In genomic region chr3:42711491-42712343, GRCh38 we compare ENCODE assay signal across 15 cellular contexts. TPM values are rescaled to one million over a fixed set of nuclear protein-coding genes. Genes with fewer than 3 reads are reported as not detected.
DNase-seq lines count a peak whose midpoint lies in the region; ATAC-seq, FAIRE-seq and TF ChIP-seq lines count a peak whose summit lies in the region.
"Had no signal": no experiment of that assay in that cellular context is flagged by ENCODE, and none has a peak within 500 bp of the region (broad histone marks: within the 10 kb centered on the region; RNA-seq: fewer than 3 reads in every experiment).

No MANE protein-coding gene starts in this region.

- H3K27me3 Mint-ChIP-seq in activated B cell treated with CpG ODN at 0.5 μM for 24 hours = peaks cover 2% of the 10 kb centered on the region
- H3K27me3 Mint-ChIP-seq: dendritic cell treated with granulocyte-macrophage colony-stimulating factor and Interleukin-4, amounts not matched to agents 40 ng/mL and 50 ng/mL, for 4 days had no signal

- H3K9ac ChIP-seq in HepG2 (ENCODE audit: insufficient read depth, low read depth, low read length) = no peak overlapping the region

- no peak for TF ChIP-seq RAD21 in HepG2 (CRISPR knock-in tag; IDR thresholded peaks at IDR 0.05)

- H3K36me3 ChIP-seq in right atrium auricular region (no peaks in the 10 kb centered on the region), HepG2 (replicated peaks in 1 of 2; ENCODE audit: control insufficient read depth in 1 of 2, insufficient read depth in 2 of 2, low read length in 2 of 2) (no peaks in the 10 kb centered on the region), thyroid gland (no peaks in the 10 kb centered on the region), stomach (no peaks in the 10 kb centered on the region)
- H3K36me3 ChIP-seq: vagina had no signal

- no peak for ATAC-seq in activated B cell treated with CpG ODN at 0.5 μM for 24 hours (ENCODE audit: low read depth)
- ATAC-seq in HepG2 = peak; percentile 57
- no peak for ATAC-seq in GM21526 (IDR thresholded peaks at IDR 0.05; ENCODE audit: low FRiP score, unreplicated experiment)
- no peak for ATAC-seq in GM19351 (IDR thresholded peaks at IDR 0.05; ENCODE audit: unreplicated experiment)

- no peaks in the 10 kb centered on the region for H4K20me1 ChIP-seq in HepG2 (ENCODE audit: insufficient read depth, low read length)

- TF ChIP-seq POLR2A in HepG2 (IDR thresholded peaks at IDR 0.05; ENCODE audit: insufficient read depth in 1 of 2, low read depth in 2 of 2, low read length in 2 of 2) (no peak), thyroid gland (IDR thresholded peaks at IDR 0.05) (no peak), stomach (IDR thresholded peaks at IDR 0.05) (no peak)

- H3K4me1 ChIP-seq in right atrium auricular region (no peaks in the 10 kb centered on the region), HepG2 (ENCODE audit: insufficient read depth, low read length) (peaks cover 13% of the 10 kb centered on the region), thyroid gland (peaks cover 11 to 17% of the 10 kb centered on the region in 2 donors), stomach (no peaks in the 10 kb centered on the region)
- H3K4me1 ChIP-seq: vagina had no signal

- CTCF ChIA-PET in activated B cell treated with CpG ODN at 0.5 μM for 24 hours (lab: Charles Lee) (no interaction called here), HepG2 (lab: Yijun Ruan, JAX; ENCODE audit: low intra/inter-chr PET ratio, low total read pairs) (no interaction called here)

- in situ Hi-C loops in HepG2 (cut with HindIII; ENCODE audit: extremely low pct_ligation_motif_present, low pct_unique_long_range_greater_than_20kb) = no loop called here

- POLR2A ChIA-PET in activated B cell treated with CpG ODN at 0.5 μM for 24 hours (lab: Charles Lee) = no interaction called here
- POLR2A ChIA-PET in HepG2 (lab: Yijun Ruan, JAX) = no interaction called here

- no peak overlapping the region for H3K4me3 ChIP-seq in right atrium auricular region
- no peak overlapping the region for H3K4me3 ChIP-seq in HepG2 (replicated peaks in 1 of 3; ENCODE audit: insufficient read depth in 1 of 3, low read depth in 2 of 3, low read length in 3 of 3)
- H3K4me3 ChIP-seq in thyroid gland (replicated peaks in 1 of 3) = no peak overlapping the region
- no peak overlapping the region for H3K4me3 ChIP-seq in stomach
- H3K4me3 ChIP-seq: vagina had no signal

- no peak overlapping the region for H2AFZ ChIP-seq in HepG2 (ENCODE audit: low read length)

- H3K79me2 ChIP-seq in HepG2 (ENCODE audit: insufficient read depth, low read length) = no peaks in the 10 kb centered on the region

- DNase-seq in cardiac septum (ENCODE audit: low spot score) (peak; percentile 58), right atrium auricular region (ENCODE audit: low spot score) (no peak), activated B cell treated with CpG ODN at 0.5 μM for 24 hours (peak; percentile 10), HepG2 (ENCODE audit: low spot score) (no peak), thyroid gland (no peak), stomach (no peak)
- DNase-seq: amygdala; DMS79 treated with DMSO at 0.1 percent for 48 hours; NCI-H2029 treated with DMSO at 0.1 percent for 48 hours; stimulated activated CD4-positive, alpha-beta T cell treated with anti-CD3 and anti-CD28 coated beads, Interleukin-2, amount 100 ng/mL, for 24 hours had no signal

- H3K9me3 Mint-ChIP-seq in activated B cell treated with CpG ODN at 0.5 μM for 24 hours = no peaks in the 10 kb centered on the region
- H3K9me3 Mint-ChIP-seq: dendritic cell treated with granulocyte-macrophage colony-stimulating factor and Interleukin-4, amounts not matched to agents 40 ng/mL and 50 ng/mL, for 4 days had no signal

- peak overlapping the region in 1 of 2 donors; percentile 5 for H3K27ac ChIP-seq in right atrium auricular region
- H3K27ac ChIP-seq in HepG2 (ENCODE audit: extremely low read length, insufficient read depth, low read length) = no peak overlapping the region
- H3K27ac ChIP-seq in thyroid gland = peak overlapping the region; percentile 68 to 78 (median 70)
- H3K27ac ChIP-seq in stomach = no peak overlapping the region
- H3K27ac ChIP-seq: vagina had no signal

- H3K36me3 Mint-ChIP-seq in activated B cell treated with CpG ODN at 0.5 μM for 24 hours (ENCODE audit: low read depth) = no peaks in the 10 kb centered on the region

- WGBS in HepG2 (ENCODE audit: low lambda C conversion rate) = 2% methylated on average over 4 of the region's 6 CpGs
- WGBS in thyroid gland, 2 donors = 38 to 70% methylated on average over 4 to 5 of the region's 6 CpGs
- 51 to 65% (median 61%) methylated on average over 6 of the region's 6 CpGs for WGBS in stomach, 5 donors

- no peaks in the 10 kb centered on the region for H3K9me3 ChIP-seq in right atrium auricular region
- H3K9me3 ChIP-seq in HepG2 (ENCODE audit: low read length) = no peaks in the 10 kb centered on the region
- no peaks in the 10 kb centered on the region for H3K9me3 ChIP-seq in thyroid gland
- no peaks in the 10 kb centered on the region for H3K9me3 ChIP-seq in stomach
- H3K9me3 ChIP-seq: vagina had no signal

- no peak for FAIRE-seq in HepG2 (lab: Jason Lieb, UNC)
- FAIRE-seq: GM12892 had no signal

- H3K27ac Mint-ChIP-seq in activated B cell treated with CpG ODN at 0.5 μM for 24 hours = no peak overlapping the region
- H3K27ac Mint-ChIP-seq: dendritic cell treated with granulocyte-macrophage colony-stimulating factor and Interleukin-4, amounts not matched to agents 40 ng/mL and 50 ng/mL, for 4 days had no signal

- TF ChIP-seq EP300 in HepG2 (IDR thresholded peaks at IDR 0.05; ENCODE audit: low read depth in 2 of 2, low read length in 2 of 2) = no peak
- no peak for TF ChIP-seq EP300 in HepG2 (CRISPR knock-in tag; IDR thresholded peaks at IDR 0.05; ENCODE audit: borderline replicate concordance)
- no peak for TF ChIP-seq EP300 in stomach (IDR thresholded peaks at IDR 0.05)

- H3K4me1 Mint-ChIP-seq in activated B cell treated with CpG ODN at 0.5 μM for 24 hours = peaks cover 18% of the 10 kb centered on the region

- TF ChIP-seq CTCF in right atrium auricular region (IDR thresholded peaks at IDR 0.05) = peak in 1 of 2 donors; percentile 18
- TF ChIP-seq CTCF in activated B cell treated with CpG ODN at 0.5 μM for 24 hours (IDR thresholded peaks at IDR 0.05) = no peak
- TF ChIP-seq CTCF in HepG2 (CRISPR knock-in tag; IDR thresholded peaks at IDR 0.05) = no peak
- TF ChIP-seq CTCF in thyroid gland (IDR thresholded peaks at IDR 0.05) = peak in 1 of 6 experiments; percentile 16
- TF ChIP-seq CTCF in stomach (IDR thresholded peaks at IDR 0.05) = no peak

- H3K27me3 ChIP-seq in right atrium auricular region = no peaks in the 10 kb centered on the region
- peaks cover 2 to 13% of the 10 kb centered on the region in 2 experiments; a peak in 4 of 5 replicates for H3K27me3 ChIP-seq in HepG2 (ENCODE audit: control insufficient read depth in 1 of 2, insufficient read depth in 2 of 2, low read length in 2 of 2)
- H3K27me3 ChIP-seq in thyroid gland = no peaks in the 10 kb centered on the region
- no peaks in the 10 kb centered on the region for H3K27me3 ChIP-seq in stomach
- H3K27me3 ChIP-seq: vagina had no signal

- H3K4me2 ChIP-seq in HepG2 (ENCODE audit: low read depth, low read length) = no peak overlapping the region

- BruUV-seq in HepG2 (replicated peaks; lab: Mats Ljungman, UMichigan) = no TSS peak

- H3K4me3 Mint-ChIP-seq in activated B cell treated with CpG ODN at 0.5 μM for 24 hours = no peak overlapping the region
- H3K4me3 Mint-ChIP-seq: dendritic cell treated with granulocyte-macrophage colony-stimulating factor and Interleukin-4, amounts not matched to agents 40 ng/mL and 50 ng/mL, for 4 days had no signal

- intact Hi-C loops in cardiac septum (cut with DNase I) = no loop called here
- intact Hi-C loops in activated B cell treated with CpG ODN at 0.5 μM for 24 hours (cut with micrococcal nuclease) = no loop called here
- intact Hi-C loops in HepG2 (cut with micrococcal nuclease; ENCODE audit: unreplicated experiment) = no loop called here
- intact Hi-C loops in thyroid gland (cut with DNase I) = no loop called here
- intact Hi-C loops in stomach (cut with DNase I; ENCODE audit: low total_unique reads) = no loop called here

RNA-seq across cellular contexts. Expression of gene HHATL, which starts 9.1 kb away (rescaled TPM):
- total RNA-seq in cardiac septum = 505 TPM
- 100 to 1,000 TPM; 444 to 908 TPM for total RNA-seq in right atrium auricular region
- not detected in 2 replicates for total RNA-seq in activated B cell treated with CpG ODN at 0.5 μM for 24 hours
- not detected in 2 replicates for total RNA-seq in HepG2 (2016; rRNA removed; fragmentation: Illumina TruSeq; extraction: Trizol)
- not detected in 2 replicates for total RNA-seq in HepG2 (2016; cell fraction: cytosol; rRNA removed; fragmentation: Illumina TruSeq; extraction: Trizol; ENCODE audit: low read depth)
- not detected in 2 replicates for total RNA-seq in HepG2 (2016; cell fraction: insoluble cytoplasmic fraction; rRNA removed; fragmentation: Illumina TruSeq; extraction: Trizol)
- not detected in 2 replicates for total RNA-seq in HepG2 (2016; cell fraction: membrane; rRNA removed; fragmentation: Illumina TruSeq; extraction: Trizol)
- 0.62 TPM in 1 of 2 replicates, not detected in the other for total RNA-seq in HepG2 (2016; cell fraction: nucleus; rRNA removed; fragmentation: Illumina TruSeq; extraction: Trizol)
- 0.04 and 0.26 TPM in 2 replicates for polyA plus RNA-seq in HepG2 (2011; rRNA removed)
- 0.08 TPM in 2 replicates for polyA plus RNA-seq in HepG2 (2011; cell fraction: cytosol; rRNA removed)
- polyA plus RNA-seq in HepG2 (2011; cell fraction: nucleus; rRNA removed) = 0.74 and 1.2 TPM in 2 replicates
- not detected in 2 replicates for polyA plus RNA-seq in HepG2 (2012)
- polyA plus RNA-seq in HepG2 (2016; cell fraction: cytosol; fragmentation: Illumina TruSeq; extraction: Trizol; ENCODE audit: low read depth) = not detected in 2 replicates
- polyA plus RNA-seq in HepG2 (2016; cell fraction: insoluble cytoplasmic fraction; fragmentation: Illumina TruSeq; extraction: Trizol; ENCODE audit: low read depth) = not detected in 2 replicates
- polyA plus RNA-seq in HepG2 (2016; cell fraction: membrane; fragmentation: Illumina TruSeq; extraction: Trizol; ENCODE audit: low read depth) = not detected in 2 replicates
- polyA plus RNA-seq in HepG2 (2016; cell fraction: nucleus; fragmentation: Illumina TruSeq; extraction: Trizol; ENCODE audit: insufficient read depth, low read depth) = not detected in 2 replicates
- polyA minus RNA-seq in HepG2 (2011; rRNA and poly(A)+ RNA removed; ENCODE audit: low replicate concordance) = not detected in 2 replicates
- polyA minus RNA-seq in HepG2 (2011; cell fraction: cytosol; rRNA and poly(A)+ RNA removed) = not detected in 2 replicates
- polyA minus RNA-seq in HepG2 (2011; cell fraction: nucleus; rRNA and poly(A)+ RNA removed) = 0.62 TPM in 1 of 2 replicates, not detected in the other
- total RNA-seq in thyroid gland = 10 to 100 TPM; 15.7 to 64.1 (median 32.4) TPM
- total RNA-seq in stomach = not detected
- polyA plus RNA-seq in stomach = 1 to 10 TPM in 1 of 3 donors, under 1 TPM in 2; 0.81 to 6.9 (median 0.90) TPM
- total RNA-seq: vagina had no signal

RNA-seq across cellular contexts. Expression of gene KLHL40, which starts 26.4 kb away (rescaled TPM):
- total RNA-seq in cardiac septum (0.57 TPM), right atrium auricular region (under 1 TPM; 0.15 to 0.63 TPM), activated B cell treated with CpG ODN at 0.5 μM for 24 hours (not detected in 2 replicates), HepG2 (2016; rRNA removed; fragmentation: Illumina TruSeq; extraction: Trizol) (not detected in 2 replicates), thyroid gland (not detected), stomach (under 1 TPM in 1 of 5 donors, not detected in 4; 0.18 TPM)
- total RNA-seq in HepG2 (2016; cell fraction: cytosol; rRNA removed; fragmentation: Illumina TruSeq; extraction: Trizol; ENCODE audit: low read depth) = not detected in 2 replicates
- total RNA-seq in HepG2 (2016; cell fraction: insoluble cytoplasmic fraction; rRNA removed; fragmentation: Illumina TruSeq; extraction: Trizol) = not detected in 2 replicates
- not detected in 2 replicates for total RNA-seq in HepG2 (2016; cell fraction: membrane; rRNA removed; fragmentation: Illumina TruSeq; extraction: Trizol)
- not detected in 2 replicates for total RNA-seq in HepG2 (2016; cell fraction: nucleus; rRNA removed; fragmentation: Illumina TruSeq; extraction: Trizol)
- polyA plus RNA-seq in HepG2 (2011; rRNA removed) (not detected in 2 replicates), stomach (1 to 10 TPM in 1 of 3 donors, under 1 TPM in 1, not detected in 1; 0.05 to 2.0 TPM)
- not detected in 2 replicates for polyA plus RNA-seq in HepG2 (2011; cell fraction: cytosol; rRNA removed)
- polyA plus RNA-seq in HepG2 (2011; cell fraction: nucleus; rRNA removed) = not detected in 2 replicates
- not detected in 2 replicates for polyA plus RNA-seq in HepG2 (2012)
- polyA plus RNA-seq in HepG2 (2016; cell fraction: cytosol; fragmentation: Illumina TruSeq; extraction: Trizol; ENCODE audit: low read depth) = not detected in 2 replicates
- polyA plus RNA-seq in HepG2 (2016; cell fraction: insoluble cytoplasmic fraction; fragmentation: Illumina TruSeq; extraction: Trizol; ENCODE audit: low read depth) = not detected in 2 replicates
- not detected in 2 replicates for polyA plus RNA-seq in HepG2 (2016; cell fraction: membrane; fragmentation: Illumina TruSeq; extraction: Trizol; ENCODE audit: low read depth)
- polyA plus RNA-seq in HepG2 (2016; cell fraction: nucleus; fragmentation: Illumina TruSeq; extraction: Trizol; ENCODE audit: insufficient read depth, low read depth) = not detected in 2 replicates
- polyA minus RNA-seq in HepG2 (2011; rRNA and poly(A)+ RNA removed; ENCODE audit: low replicate concordance) = 0.12 TPM in 1 of 2 replicates, not detected in the other
- polyA minus RNA-seq in HepG2 (2011; cell fraction: cytosol; rRNA and poly(A)+ RNA removed) = not detected in 2 replicates
- polyA minus RNA-seq in HepG2 (2011; cell fraction: nucleus; rRNA and poly(A)+ RNA removed) = not detected in 2 replicates
- total RNA-seq: vagina had no signal

RNA-seq across cellular contexts. Expression of gene ZBTB47, which starts 58.2 kb away (rescaled TPM):
- total RNA-seq in cardiac septum (202 TPM), right atrium auricular region (100 to 1,000 TPM in 1 of 2 donors, 10 to 100 TPM in 1; 92.4 to 129 TPM), activated B cell treated with CpG ODN at 0.5 μM for 24 hours (0.88 and 1.1 TPM in 2 replicates), HepG2 (2016; rRNA removed; fragmentation: Illumina TruSeq; extraction: Trizol) (1.4 and 3.1 TPM in 2 replicates), thyroid gland (10 to 100 TPM; 33.3 to 44.4 (median 42.0) TPM), stomach (10 to 100 TPM; 10.1 to 40.3 (median 19.6) TPM)
- total RNA-seq in HepG2 (2016; cell fraction: cytosol; rRNA removed; fragmentation: Illumina TruSeq; extraction: Trizol; ENCODE audit: low read depth) = 0.20 and 0.44 TPM in 2 replicates
- total RNA-seq in HepG2 (2016; cell fraction: insoluble cytoplasmic fraction; rRNA removed; fragmentation: Illumina TruSeq; extraction: Trizol) = 1.4 and 3.1 TPM in 2 replicates
- total RNA-seq in HepG2 (2016; cell fraction: membrane; rRNA removed; fragmentation: Illumina TruSeq; extraction: Trizol) = 1.5 and 1.6 TPM in 2 replicates
- total RNA-seq in HepG2 (2016; cell fraction: nucleus; rRNA removed; fragmentation: Illumina TruSeq; extraction: Trizol) = 2.9 and 3.4 TPM in 2 replicates
- polyA plus RNA-seq in HepG2 (2011; rRNA removed) (1.5 and 2.4 TPM in 2 replicates), stomach (10 to 100 TPM; 10.4 to 40.0 (median 32.1) TPM)
- polyA plus RNA-seq in HepG2 (2011; cell fraction: cytosol; rRNA removed) = 1.3 and 1.5 TPM in 2 replicates
- polyA plus RNA-seq in HepG2 (2011; cell fraction: nucleus; rRNA removed) = 5.0 and 5.4 TPM in 2 replicates
- 1.1 and 1.5 TPM in 2 replicates for polyA plus RNA-seq in HepG2 (2012)
- 0.19 and 0.20 TPM in 2 replicates for polyA plus RNA-seq in HepG2 (2016; cell fraction: cytosol; fragmentation: Illumina TruSeq; extraction: Trizol; ENCODE audit: low read depth)
- polyA plus RNA-seq in HepG2 (2016; cell fraction: insoluble cytoplasmic fraction; fragmentation: Illumina TruSeq; extraction: Trizol; ENCODE audit: low read depth) = 1.4 and 1.5 TPM in 2 replicates
- polyA plus RNA-seq in HepG2 (2016; cell fraction: membrane; fragmentation: Illumina TruSeq; extraction: Trizol; ENCODE audit: low read depth) = 0.82 and 1.3 TPM in 2 replicates
- 2.3 and 3.8 TPM in 2 replicates for polyA plus RNA-seq in HepG2 (2016; cell fraction: nucleus; fragmentation: Illumina TruSeq; extraction: Trizol; ENCODE audit: insufficient read depth, low read depth)
- 7.3 and 12.7 TPM in 2 replicates for polyA minus RNA-seq in HepG2 (2011; rRNA and poly(A)+ RNA removed; ENCODE audit: low replicate concordance)
- 1.7 and 1.8 TPM in 2 replicates for polyA minus RNA-seq in HepG2 (2011; cell fraction: cytosol; rRNA and poly(A)+ RNA removed)
- 4.7 and 5.2 TPM in 2 replicates for polyA minus RNA-seq in HepG2 (2011; cell fraction: nucleus; rRNA and poly(A)+ RNA removed)

Comparison
In these comparisons a context has a peak if more than half of its experiments do, and no peak if none do; other contexts are left out.
1. DNase-seq: peak in cardiac septum (single experiment) and activated B cell treated with CpG ODN at 0.5 μM for 24 hours (single experiment); none in right atrium auricular region (single experiment), HepG2 (single experiment), thyroid gland (0 of 2) and stomach (single experiment).
2. H3K27ac ChIP-seq: peak in thyroid gland (3 of 3); none in HepG2 (single experiment) and stomach (0 of 5).
3. RNA of gene HHATL, which starts 9.1 kb away (total RNA-seq): 444 to 908 TPM in right atrium auricular region, 505 TPM in cardiac septum (single experiment) and 15.7 to 64.1 TPM in thyroid gland; not detected in activated B cell treated with CpG ODN at 0.5 μM for 24 hours, 0.62 TPM in HepG2 and not detected in stomach; every median in the first group is over 10 times any median in the second.